8 cellular contexts compared by ENCODE assay signal in genomic region chr2:96208144-96209010, GRCh38. TPM values are rescaled to one million over a fixed set of nuclear protein-coding genes. Genes with fewer than 3 reads are reported as not detected.
DNase-seq lines count a peak whose midpoint lies in the region; ATAC-seq and TF ChIP-seq lines count a peak whose summit lies in the region.

Gene STARD7 (minus strand): TSS chr2:96208827. CDS start chr2:96208434, 393 bp downstream.

- no peak for TF ChIP-seq CTCF in coronary artery (IDR thresholded peaks at IDR 0.05)

- H3K27me3 ChIP-seq in BLaER1: no peaks in the 10 kb centered on the region

- H3K36me3 ChIP-seq in BLaER1: peaks cover 16% of the 10 kb centered on the region

- peaks cover 50% of the 10 kb centered on the region for H3K4me1 Mint-ChIP-seq in activated CD4-positive, alpha-beta T cell treated with anti-CD3 and anti-CD28 coated beads, Interleukin-2, amount 10 ng/mL, durations not matched to agents 24 days and 14 days

- H3K4me3 ChIP-seq in BLaER1 (peak within 1 kb of the TSS; percentile 93), coronary artery (peak within 1 kb of the TSS; percentile 95)

- DNase-seq in GM19240 (ENCODE audit: insufficient read length, low spot score) (peak; percentile 68), NCI-H526 treated with DMSO at 0.1 percent for 48 hours (lab: John Stamatoyannopoulos, UW) (peak; percentile 97), coronary artery (ENCODE audit: low spot score) (peak; percentile 98), left colon (peak; percentile 99)
- peak; percentile 99 for DNase-seq in activated CD4-positive, alpha-beta T cell treated with anti-CD3 and anti-CD28 coated beads, Interleukin-2, amount 10 ng/mL, durations not matched to agents 24 days and 14 days
- peak; percentile 98 for DNase-seq in stimulated activated CD4-positive, alpha-beta T cell treated with anti-CD3 and anti-CD28 coated beads, Interleukin-1b, Interleukin-23, amount 100 ng/mL, for 48 hours

- H3K9me3 ChIP-seq in BLaER1: no peaks in the 10 kb centered on the region

- H3K36me3 Mint-ChIP-seq in activated CD4-positive, alpha-beta T cell treated with anti-CD3 and anti-CD28 coated beads, Interleukin-2, amount 10 ng/mL, durations not matched to agents 24 days and 14 days (ENCODE audit: low read depth): peaks cover 35% of the 10 kb centered on the region

- no peaks in the 10 kb centered on the region for H3K27me3 Mint-ChIP-seq in activated CD4-positive, alpha-beta T cell treated with anti-CD3 and anti-CD28 coated beads, Interleukin-2, amount 10 ng/mL, durations not matched to agents 24 days and 14 days

- peak within 1 kb of the TSS; percentile 96 for H3K4me3 Mint-ChIP-seq in activated CD4-positive, alpha-beta T cell treated with anti-CD3 and anti-CD28 coated beads, Interleukin-2, amount 10 ng/mL, durations not matched to agents 24 days and 14 days

- H3K27ac ChIP-seq in BLaER1: peak within 1 kb of the TSS; percentile 97
- H3K27ac ChIP-seq in coronary artery: peak within 1 kb of the TSS; percentile 83 to 89

- peak within 1 kb of the TSS; percentile 90 for H3K27ac Mint-ChIP-seq in activated CD4-positive, alpha-beta T cell treated with anti-CD3 and anti-CD28 coated beads, Interleukin-2, amount 10 ng/mL, durations not matched to agents 24 days and 14 days

- H3K9ac ChIP-seq in BLaER1: peak within 1 kb of the TSS; percentile 97

- peak within 1 kb of the TSS; percentile 89 for H3K4me2 ChIP-seq in BLaER1

- no peaks in the 10 kb centered on the region for H3K9me3 Mint-ChIP-seq in activated CD4-positive, alpha-beta T cell treated with anti-CD3 and anti-CD28 coated beads, Interleukin-2, amount 10 ng/mL, durations not matched to agents 24 days and 14 days

- peaks cover 65% of the 10 kb centered on the region for H3K4me1 ChIP-seq in BLaER1

- intact Hi-C loops in activated CD4-positive, alpha-beta T cell treated with anti-CD3 and anti-CD28 coated beads, Interleukin-2, amount 10 ng/mL, durations not matched to agents 24 days and 14 days (cut with micrococcal nuclease): loop anchor here (1.0 to 5.0 kb wide), 6 partner anchors 34 to 329 kb away; partner anchors contain the start of genes ARID5A, CIAO1 and DUSP2
- intact Hi-C loops in left colon (cut with DNase I, micrococcal nuclease): no loop called here

- peaks cover 47% of the 10 kb centered on the region for H4K20me1 ChIP-seq in BLaER1

- ATAC-seq in HG03460 (IDR thresholded peaks at IDR 0.05; ENCODE audit: unreplicated experiment) (peak; percentile 85), left colon (peak; percentile 93)

RNA-seq across cellular contexts. Expression of gene STARD7, which starts in this region (rescaled TPM):
- 212 and 217 TPM in 2 replicates for total RNA-seq in activated CD4-positive, alpha-beta T cell treated with anti-CD3 and anti-CD28 coated beads, Interleukin-2, amount 10 ng/mL, durations not matched to agents 24 days and 14 days
- total RNA-seq in left colon: 100 to 1,000 TPM; 125 to 127 TPM

Comparison
In these comparisons a context has a peak if more than half of its experiments do, and no peak if none do; other contexts are left out.
1. Peak in every context shown above with its lines: DNase-seq, ATAC-seq, H3K4me3 ChIP-seq and H3K27ac ChIP-seq.